ENCODE assay signal across 8 cellular contexts in the genomic region with DNA sequence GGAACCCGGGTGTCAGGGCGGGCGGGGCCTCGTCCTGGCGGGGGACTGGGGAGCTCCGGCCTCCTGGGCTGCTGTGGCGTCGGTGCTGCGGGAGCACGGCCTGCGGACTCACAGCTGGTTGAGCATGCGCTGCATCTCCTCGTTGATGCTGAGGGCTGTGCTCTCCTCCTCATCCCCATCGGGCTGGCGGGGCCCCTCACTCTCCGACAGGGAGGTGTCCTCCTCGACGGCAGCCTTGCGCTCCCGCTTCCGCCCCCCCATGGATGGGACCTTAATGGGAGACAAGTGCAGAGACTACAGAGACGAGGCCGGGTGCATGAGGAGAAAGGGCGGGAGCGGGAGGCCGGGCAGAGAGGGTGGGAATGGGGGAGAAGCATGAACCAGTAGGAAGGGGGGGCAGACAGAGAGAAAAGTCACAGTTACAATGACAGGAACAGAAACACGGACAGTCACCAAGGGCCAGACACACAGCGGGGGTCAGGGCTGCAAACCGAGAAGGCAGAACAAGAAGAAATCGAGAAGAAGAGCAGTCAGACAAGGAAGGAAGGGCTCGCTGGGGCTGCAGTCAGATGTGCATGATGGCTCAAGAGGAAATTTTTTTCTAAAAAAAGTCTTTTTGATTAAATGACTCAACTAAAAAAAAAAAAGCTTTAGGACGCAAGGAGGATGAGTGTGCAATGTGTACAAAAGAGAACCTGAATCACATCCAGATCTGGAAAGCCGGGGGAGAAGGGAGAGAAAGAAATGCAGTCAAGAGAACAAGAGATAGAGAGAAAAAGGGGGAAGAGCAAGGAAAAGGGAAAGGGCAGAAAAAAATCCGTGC. TPM values are rescaled to one million over a fixed set of nuclear protein-coding genes. Genes with fewer than 3 reads are reported as not detected.
DNase-seq lines count a peak whose midpoint lies in the region; ATAC-seq and TF ChIP-seq lines count a peak whose summit lies in the region.

No MANE protein-coding gene starts in this region.

- H3K27ac ChIP-seq in gastrocnemius medialis = peak overlapping the region; percentile 90 to 99 (median 92)
- H3K27ac ChIP-seq in CD8-positive, alpha-beta memory T cell (ENCODE audit: low read depth, low read length) = no peak overlapping the region

- TF ChIP-seq POLR2A in gastrocnemius medialis (IDR thresholded peaks at IDR 0.05) = no peak

- peaks cover 16% of the 10 kb centered on the region for H3K4me1 Mint-ChIP-seq in Caco-2 (ENCODE audit: low read depth, unreplicated experiment)
- H3K4me1 Mint-ChIP-seq in T-helper 17 cell = peaks cover 19% of the 10 kb centered on the region
- peaks cover 22 to 29% (median 27%) of the 10 kb centered on the region in 3 donors for H3K4me1 Mint-ChIP-seq in CD8-positive, alpha-beta memory T cell

- in situ Hi-C loops in gastrocnemius medialis (cut with MboI; ENCODE audit: low sequenced_read_pairs in 4 of 4) = loop anchor here in 2 of 4 donors (10.0 to 25.0 kb wide), 2 partner anchors 124 to 136 kb away; no protein-coding TSS in a partner anchor

- no peak overlapping the region for H3K4me3 ChIP-seq in Caco-2 (ENCODE audit: low read depth, low read length)
- H3K4me3 ChIP-seq in fibroblast of mammary gland (ENCODE audit: control insufficient read depth, low read depth, low read length) = peak overlapping the region; percentile 4
- H3K4me3 ChIP-seq in gastrocnemius medialis = no peak overlapping the region
- no peak overlapping the region for H3K4me3 ChIP-seq in CD8-positive, alpha-beta memory T cell (ENCODE audit: low read length)

- DNase-seq in Caco-2 (peak in 1 of 2 experiments; percentile 43), T-helper 17 cell (no peak), fibroblast of mammary gland (ENCODE audit: low read depth) (peak; percentile 91), gastrocnemius medialis (peak in 1 of 2 donors; percentile 12), NCI-H2196 (lab: John Stamatoyannopoulos, UW; ENCODE audit: unreplicated experiment) (no peak)
- no peak for DNase-seq in CD8-positive, alpha-beta memory T cell

- H3K9me3 ChIP-seq in Caco-2 = no peaks in the 10 kb centered on the region
- H3K9me3 ChIP-seq in T-helper 17 cell (ENCODE audit: control insufficient read depth, low read length, poor library complexity, severe bottlenecking) = no peaks in the 10 kb centered on the region
- H3K9me3 ChIP-seq in gastrocnemius medialis = no peaks in the 10 kb centered on the region
- no peaks in the 10 kb centered on the region for H3K9me3 ChIP-seq in CD8-positive, alpha-beta memory T cell (ENCODE audit: low read length)

- no peaks in the 10 kb centered on the region for H3K9me3 Mint-ChIP-seq in Caco-2 (ENCODE audit: unreplicated experiment)
- no peaks in the 10 kb centered on the region for H3K9me3 Mint-ChIP-seq in CD8-positive, alpha-beta memory T cell

- ATAC-seq in T-helper 17 cell (no peak), gastrocnemius medialis (no peak), HG03175 (IDR thresholded peaks at IDR 0.05; ENCODE audit: unreplicated experiment) (no peak), HG02610 (IDR thresholded peaks at IDR 0.05; ENCODE audit: unreplicated experiment) (no peak)

- POLR2A ChIA-PET in Caco-2 (lab: Charles Lee) = interaction anchor here (0.6 to 2.3 kb wide), 2 partner anchors 15 to 212 kb away, joined by 3 to 31 read pairs; a partner anchor contains a TSS
- POLR2A ChIA-PET in CD8-positive, alpha-beta memory T cell (lab: Charles Lee) = no interaction called here

- H3K27me3 Mint-ChIP-seq in Caco-2 (ENCODE audit: insufficient read depth, unreplicated experiment) = no peaks in the 10 kb centered on the region
- no peaks in the 10 kb centered on the region for H3K27me3 Mint-ChIP-seq in T-helper 17 cell
- peaks cover 0 to 1% of the 10 kb centered on the region in 2 donors for H3K27me3 Mint-ChIP-seq in CD8-positive, alpha-beta memory T cell

- peak overlapping the region; percentile 57 for H3K27ac Mint-ChIP-seq in Caco-2 (ENCODE audit: unreplicated experiment)
- H3K27ac Mint-ChIP-seq in T-helper 17 cell = peak overlapping the region; percentile 78
- no peak overlapping the region for H3K27ac Mint-ChIP-seq in CD8-positive, alpha-beta memory T cell

- H3K36me3 ChIP-seq in Caco-2 (ENCODE audit: control insufficient read depth, insufficient read depth, low read length) (no peaks in the 10 kb centered on the region), gastrocnemius medialis (peaks cover 0 to 32% of the 10 kb centered on the region in 2 donors)
- peaks cover 13% of the 10 kb centered on the region for H3K36me3 ChIP-seq in CD8-positive, alpha-beta memory T cell (ENCODE audit: insufficient read depth, low read length)

- no peak overlapping the region for H3K4me3 Mint-ChIP-seq in Caco-2 (ENCODE audit: unreplicated experiment)
- no peak overlapping the region for H3K4me3 Mint-ChIP-seq in T-helper 17 cell
- H3K4me3 Mint-ChIP-seq in CD8-positive, alpha-beta memory T cell = no peak overlapping the region

- H3K4me1 ChIP-seq in Caco-2 (peaks cover 20% of the 10 kb centered on the region), gastrocnemius medialis (peaks cover 46 to 60% of the 10 kb centered on the region in 2 donors)
- H3K4me1 ChIP-seq in CD8-positive, alpha-beta memory T cell (ENCODE audit: insufficient read depth, low read length) = peaks cover 8% of the 10 kb centered on the region

- intact Hi-C loops in Caco-2 (cut with micrococcal nuclease; ENCODE audit: unreplicated experiment) = no loop called here
- intact Hi-C loops in gastrocnemius medialis (cut with DNase I; ENCODE audit: low total_unique reads) = no loop called here

- BruUV-seq in Caco-2 (replicated peaks; lab: Mats Ljungman, UMichigan) = no TSS peak

- no peak for TF ChIP-seq CTCF in Caco-2 (IDR thresholded peaks at IDR 0.05; ENCODE audit: insufficient read depth in 1 of 2, low read depth in 1 of 2, low read length in 1 of 2, severe bottlenecking in 1 of 2, unreplicated experiment in 1 of 2)
- no peak for TF ChIP-seq CTCF in fibroblast of mammary gland (conservative IDR thresholded peaks at IDR 0.05; ENCODE audit: control insufficient read depth, insufficient read depth, low read depth, low read length)
- TF ChIP-seq CTCF in gastrocnemius medialis (IDR thresholded peaks at IDR 0.05 in 4 of 5, conservative IDR thresholded peaks at IDR 0.05 in 1 of 5) = no peak

- CTCF ChIA-PET in Caco-2 (lab: Charles Lee) = interaction anchor here (1.1 to 1.4 kb wide), 2 partner anchors 9 to 12 kb away, joined by 3 to 9 read pairs; no protein-coding TSS in a partner anchor
- CTCF ChIA-PET in CD8-positive, alpha-beta memory T cell (lab: Charles Lee) = interaction anchor here (1.3 to 1.5 kb wide), 2 partner anchors 10 to 11 kb away, joined by 4 read pairs; no protein-coding TSS in a partner anchor

- H3K27me3 ChIP-seq in Caco-2 (replicated peaks; ENCODE audit: control insufficient read depth, insufficient read depth, low read length) = no peaks in the 10 kb centered on the region
- no peaks in the 10 kb centered on the region for H3K27me3 ChIP-seq in gastrocnemius medialis
- H3K27me3 ChIP-seq in CD8-positive, alpha-beta memory T cell (ENCODE audit: insufficient read depth, low read length, poor library complexity, severe bottlenecking) = no peaks in the 10 kb centered on the region

- no peaks in the 10 kb centered on the region for H3K36me3 Mint-ChIP-seq in Caco-2 (ENCODE audit: insufficient read depth, unreplicated experiment)
- H3K36me3 Mint-ChIP-seq in T-helper 17 cell (ENCODE audit: low read depth) = peaks cover 9% of the 10 kb centered on the region
- H3K36me3 Mint-ChIP-seq in CD8-positive, alpha-beta memory T cell = peaks cover 0 to 76% (median 8%) of the 10 kb centered on the region in 3 donors

RNA-seq across cellular contexts. Expression of a gene that starts 7.1 kb away (rescaled TPM):
- 0.48 and 0.53 TPM in 2 replicates for total RNA-seq in Caco-2 (2022)
- total RNA-seq in T-helper 17 cell = 10 to 100 TPM; 29.3 to 37.3 TPM
- total RNA-seq in gastrocnemius medialis = 10 to 100 TPM in 1 of 4 donors, 1 to 10 TPM in 3; 6.8 to 10.5 (median 8.3) TPM
- 10 to 100 TPM; 14.2 to 15.1 TPM for total RNA-seq in CD8-positive, alpha-beta memory T cell
- 12.2 TPM for polyA plus RNA-seq in CD8-positive, alpha-beta memory T cell

RNA-seq across cellular contexts. Expression of a gene that starts 14.4 kb away (rescaled TPM):
- total RNA-seq in Caco-2 (2022) (4,975 and 5,337 TPM in 2 replicates), T-helper 17 cell (100 to 1,000 TPM; 640 to 695 TPM), gastrocnemius medialis (over 10,000 TPM; 11,241 to 15,891 (median 13,472) TPM)
- total RNA-seq in CD8-positive, alpha-beta memory T cell = 1,000 to 10,000 TPM; 7,182 to 7,238 TPM
- polyA plus RNA-seq in CD8-positive, alpha-beta memory T cell = 1,770 TPM

RNA-seq across cellular contexts. Expression of a gene that starts 19.3 kb away (rescaled TPM):
- total RNA-seq in Caco-2 (2022) (145 and 157 TPM in 2 replicates), T-helper 17 cell (100 to 1,000 TPM in 1 of 2 donors, 10 to 100 TPM in 1; 90.0 to 122 TPM), gastrocnemius medialis (10 to 100 TPM; 25.7 to 63.3 (median 45.3) TPM)
- 100 to 1,000 TPM; 170 to 172 TPM for total RNA-seq in CD8-positive, alpha-beta memory T cell
- 34.0 TPM for polyA plus RNA-seq in CD8-positive, alpha-beta memory T cell

RNA-seq across cellular contexts. Expression of a gene that starts 54.9 kb away (rescaled TPM):
- total RNA-seq in Caco-2 (2022) (204 and 218 TPM in 2 replicates), T-helper 17 cell (10 to 100 TPM; 16.9 to 24.3 TPM), gastrocnemius medialis (100 to 1,000 TPM in 1 of 4 donors, 10 to 100 TPM in 3; 12.3 to 250 (median 13.3) TPM)
- 10 to 100 TPM; 96.5 to 97.5 TPM for total RNA-seq in CD8-positive, alpha-beta memory T cell
- polyA plus RNA-seq in CD8-positive, alpha-beta memory T cell = 29.8 TPM

RNA-seq across cellular contexts. Expression of a gene that starts 55.7 kb away (rescaled TPM):
- 448 and 456 TPM in 2 replicates for total RNA-seq in Caco-2 (2022)
- 10 to 100 TPM; 36.6 to 42.2 TPM for total RNA-seq in T-helper 17 cell
- total RNA-seq in gastrocnemius medialis = 100 to 1,000 TPM in 3 of 4 donors, 10 to 100 TPM in 1; 76.6 to 147 (median 124) TPM
- total RNA-seq in CD8-positive, alpha-beta memory T cell = 100 to 1,000 TPM; 317 to 327 TPM
- 222 TPM for polyA plus RNA-seq in CD8-positive, alpha-beta memory T cell

Comparison
In these comparisons a context has a peak if more than half of its experiments do, and no peak if none do; other contexts are left out.
1. H3K27ac Mint-ChIP-seq: peak in Caco-2 (single experiment) and T-helper 17 cell (single experiment); none in CD8-positive, alpha-beta memory T cell (0 of 8).